9 cellular contexts compared by ENCODE assay signal in the genomic region with DNA sequence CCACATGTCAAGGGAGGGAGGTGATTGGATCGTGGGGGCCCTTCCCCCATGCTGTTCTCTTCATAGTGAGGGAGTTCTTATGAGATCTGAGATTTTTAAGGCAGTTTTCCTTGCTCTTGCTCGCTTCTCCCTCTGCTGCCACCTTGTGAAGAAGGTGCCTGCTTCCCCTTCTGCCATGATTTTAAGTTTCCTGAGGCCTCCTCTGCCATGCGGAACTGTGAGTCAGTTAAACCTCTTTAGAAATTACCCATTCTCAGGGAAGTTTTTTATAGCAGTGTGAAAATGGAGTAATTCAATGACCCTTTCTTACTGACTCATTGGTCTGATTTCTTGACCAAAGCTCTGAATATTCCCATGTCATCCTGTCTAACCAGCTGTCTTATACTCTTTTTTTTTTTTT.
DNase-seq lines count a peak whose midpoint lies in the region; ATAC-seq and TF ChIP-seq lines count a peak whose summit lies in the region.
"Had no signal": no experiment of that assay in that cellular context is flagged by ENCODE, and none has a peak within 500 bp of the region (broad histone marks: within the 10 kb centered on the region; RNA-seq: fewer than 3 reads in every experiment).

No MANE protein-coding gene starts in this region.

- 91% methylated on average over 3 of the region's 3 CpGs for WGBS in right cardiac atrium

- H3K27me3 ChIP-seq in neural cell (ENCODE audit: insufficient read depth, low read depth, low read length) (no peaks in the 10 kb centered on the region), right cardiac atrium (ENCODE audit: control insufficient read depth, insufficient read depth) (no peaks in the 10 kb centered on the region)

- H3K4me3 ChIP-seq in cardiac fibroblast (replicated peaks in 1 of 2; ENCODE audit: low read depth in 2 of 2, low read length in 2 of 2): no peak overlapping the region
- H3K4me3 ChIP-seq in neural cell (ENCODE audit: low read length): no peak overlapping the region
- no peak overlapping the region for H3K4me3 ChIP-seq in right cardiac atrium (ENCODE audit: low read length)

- peaks cover 54% of the 10 kb centered on the region for H3K4me1 Mint-ChIP-seq in stimulated activated effector memory CD8-positive, alpha-beta T cell treated with anti-CD3 and anti-CD28 coated beads, Interleukin-12 subunit alpha, Interleukin-12 subunit beta, amount 100 ng/mL, for 72 hours

- H3K79me2 ChIP-seq in neural cell (replicated peaks; ENCODE audit: insufficient read depth, low read length): no peaks in the 10 kb centered on the region

- H4K20me1 ChIP-seq in neural cell (ENCODE audit: insufficient read depth): no peaks in the 10 kb centered on the region

- no peaks in the 10 kb centered on the region for H3K9me3 ChIP-seq in neural cell (ENCODE audit: low read length)
- H3K9me3 ChIP-seq in right cardiac atrium (ENCODE audit: control insufficient read depth, low read length): no peaks in the 10 kb centered on the region

- H2AFZ ChIP-seq in neural cell (ENCODE audit: low read depth, low read length): no peak overlapping the region

- no peak overlapping the region for H3K27ac ChIP-seq in neural cell (ENCODE audit: low read length)
- no peak overlapping the region for H3K27ac ChIP-seq in right cardiac atrium (ENCODE audit: low read length)

- no peak overlapping the region for H3K4me3 Mint-ChIP-seq in stimulated activated effector memory CD8-positive, alpha-beta T cell treated with anti-CD3 and anti-CD28 coated beads, Interleukin-12 subunit alpha, Interleukin-12 subunit beta, amount 100 ng/mL, for 72 hours

- no peaks in the 10 kb centered on the region for H3K36me3 ChIP-seq in neural cell (ENCODE audit: insufficient read depth, low read length)

- H3F3A ChIP-seq in neural cell (ENCODE audit: insufficient read depth, low read length, poor library complexity, severe bottlenecking): no peaks in the 10 kb centered on the region

- TF ChIP-seq EP300 in neural cell (conservative IDR thresholded peaks at IDR 0.05; ENCODE audit: poor library complexity, severe bottlenecking): no peak

- H3K9ac ChIP-seq in neural cell (ENCODE audit: low read length): no peak overlapping the region

- TF ChIP-seq RAD21 in neural cell (conservative IDR thresholded peaks at IDR 0.05): peak; percentile 15

- H3K4me1 ChIP-seq in right cardiac atrium (ENCODE audit: control insufficient read depth, insufficient read depth, low read length): peaks cover 8% of the 10 kb centered on the region

- H3K9me2 ChIP-seq in neural cell (ENCODE audit: insufficient read depth, low read length): no peaks in the 10 kb centered on the region

- DNase-seq in Daoy (ENCODE audit: low read depth): peak; percentile 74
- peak; percentile 22 for DNase-seq in NAMALWA (ENCODE audit: low spot score)
- DNase-seq in cardiac fibroblast (ENCODE audit: low read depth in 2 of 2): peak; percentile 44 to 93
- no peak for DNase-seq in NCI-H2029 (lab: John Stamatoyannopoulos, UW)
- DNase-seq in right cardiac atrium: no peak
- DNase-seq in stimulated activated effector memory CD8-positive, alpha-beta T cell treated with anti-CD3 and anti-CD28 coated beads, Interleukin-12 subunit alpha, Interleukin-12 subunit beta, amount 100 ng/mL, for 72 hours (ENCODE audit: low spot score in 2 of 2): no peak
- DNase-seq: midbrain had no signal

- no peak overlapping the region for H3K27ac Mint-ChIP-seq in stimulated activated effector memory CD8-positive, alpha-beta T cell treated with anti-CD3 and anti-CD28 coated beads, Interleukin-12 subunit alpha, Interleukin-12 subunit beta, amount 100 ng/mL, for 72 hours

- no peak overlapping the region for H3K4me2 ChIP-seq in neural cell (ENCODE audit: low read length)

- TF ChIP-seq CTCF in cardiac fibroblast (IDR thresholded peaks at IDR 0.05; ENCODE audit: low read depth, low read length) (peak; percentile 50), neural cell (IDR thresholded peaks at IDR 0.05; ENCODE audit: poor library complexity, severe bottlenecking) (no peak)

- intact Hi-C loops in right cardiac atrium (cut with DNase I): no loop called here

- no peaks in the 10 kb centered on the region for H3K36me3 Mint-ChIP-seq in stimulated activated effector memory CD8-positive, alpha-beta T cell treated with anti-CD3 and anti-CD28 coated beads, Interleukin-12 subunit alpha, Interleukin-12 subunit beta, amount 100 ng/mL, for 72 hours

- no peaks in the 10 kb centered on the region for H3K9me3 Mint-ChIP-seq in stimulated activated effector memory CD8-positive, alpha-beta T cell treated with anti-CD3 and anti-CD28 coated beads, Interleukin-12 subunit alpha, Interleukin-12 subunit beta, amount 100 ng/mL, for 72 hours

- ATAC-seq in right cardiac atrium (no peak), HG03342 (IDR thresholded peaks at IDR 0.05; ENCODE audit: unreplicated experiment) (no peak)
- ATAC-seq in stimulated activated effector memory CD8-positive, alpha-beta T cell treated with anti-CD3 and anti-CD28 coated beads, Interleukin-12 subunit alpha, Interleukin-12 subunit beta, amount 100 ng/mL, for 72 hours: no peak

TF ChIP-seq in neural cell, 6 proteins besides CTCF, POLR2A, EP300 and RAD21:
- TF ChIP-seq, protein P1, sequence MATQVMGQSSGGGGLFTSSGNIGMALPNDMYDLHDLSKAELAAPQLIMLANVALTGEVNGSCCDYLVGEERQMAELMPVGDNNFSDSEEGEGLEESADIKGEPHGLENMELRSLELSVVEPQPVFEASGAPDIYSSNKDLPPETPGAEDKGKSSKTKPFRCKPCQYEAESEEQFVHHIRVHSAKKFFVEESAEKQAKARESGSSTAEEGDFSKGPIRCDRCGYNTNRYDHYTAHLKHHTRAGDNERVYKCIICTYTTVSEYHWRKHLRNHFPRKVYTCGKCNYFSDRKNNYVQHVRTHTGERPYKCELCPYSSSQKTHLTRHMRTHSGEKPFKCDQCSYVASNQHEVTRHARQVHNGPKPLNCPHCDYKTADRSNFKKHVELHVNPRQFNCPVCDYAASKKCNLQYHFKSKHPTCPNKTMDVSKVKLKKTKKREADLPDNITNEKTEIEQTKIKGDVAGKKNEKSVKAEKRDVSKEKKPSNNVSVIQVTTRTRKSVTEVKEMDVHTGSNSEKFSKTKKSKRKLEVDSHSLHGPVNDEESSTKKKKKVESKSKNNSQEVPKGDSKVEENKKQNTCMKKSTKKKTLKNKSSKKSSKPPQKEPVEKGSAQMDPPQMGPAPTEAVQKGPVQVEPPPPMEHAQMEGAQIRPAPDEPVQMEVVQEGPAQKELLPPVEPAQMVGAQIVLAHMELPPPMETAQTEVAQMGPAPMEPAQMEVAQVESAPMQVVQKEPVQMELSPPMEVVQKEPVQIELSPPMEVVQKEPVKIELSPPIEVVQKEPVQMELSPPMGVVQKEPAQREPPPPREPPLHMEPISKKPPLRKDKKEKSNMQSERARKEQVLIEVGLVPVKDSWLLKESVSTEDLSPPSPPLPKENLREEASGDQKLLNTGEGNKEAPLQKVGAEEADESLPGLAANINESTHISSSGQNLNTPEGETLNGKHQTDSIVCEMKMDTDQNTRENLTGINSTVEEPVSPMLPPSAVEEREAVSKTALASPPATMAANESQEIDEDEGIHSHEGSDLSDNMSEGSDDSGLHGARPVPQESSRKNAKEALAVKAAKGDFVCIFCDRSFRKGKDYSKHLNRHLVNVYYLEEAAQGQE (IDR thresholded peaks at IDR 0.05; ENCODE audit: borderline replicate concordance): no peak
- TF ChIP-seq SMC3 (conservative IDR thresholded peaks at IDR 0.05; ENCODE audit: poor library complexity): peak; percentile 24

Comparison
In these comparisons a context has a peak if more than half of its experiments do, and no peak if none do; other contexts are left out.
1. DNase-seq: peak in Daoy (single experiment), NAMALWA (single experiment) and cardiac fibroblast (2 of 2); none in NCI-H2029 (single experiment), right cardiac atrium (0 of 3) and stimulated activated effector memory CD8-positive, alpha-beta T cell treated with anti-CD3 and anti-CD28 coated beads, Interleukin-12 subunit alpha, Interleukin-12 subunit beta, amount 100 ng/mL, for 72 hours (0 of 2).